ENCODE assay signal across 8 cellular contexts in genomic region chr4:119025916-119026661, GRCh38.
DNase-seq lines count a peak whose midpoint lies in the region; ATAC-seq and TF ChIP-seq lines count a peak whose summit lies in the region.

No MANE protein-coding gene starts in this region.

- H3K27me3 ChIP-seq in A673 (replicated peaks; ENCODE audit: insufficient read depth, low read depth, low read length, poor library complexity) = no peaks in the 10 kb centered on the region
- H3K27me3 ChIP-seq in duodenal mucosa (ENCODE audit: control insufficient read depth in 1 of 2, insufficient read depth in 2 of 2, low read length in 2 of 2) = no peaks in the 10 kb centered on the region
- no peaks in the 10 kb centered on the region for H3K27me3 ChIP-seq in muscle layer of colon (ENCODE audit: control insufficient read depth in 1 of 2, insufficient read depth in 2 of 2, low read length in 2 of 2)
- H3K27me3 ChIP-seq in effector memory CD4-positive, alpha-beta T cell (replicated peaks; ENCODE audit: control insufficient read depth, insufficient read depth, low read length, poor library complexity, severe bottlenecking) = no peaks in the 10 kb centered on the region

- H3K9ac ChIP-seq in duodenal mucosa (ENCODE audit: low read depth in 1 of 2, low read length in 2 of 2) = peak overlapping the region in 1 of 2 donors; percentile 47
- peak overlapping the region; percentile 83 for H3K9ac ChIP-seq in muscle layer of colon (ENCODE audit: low read length)

- H3K27ac ChIP-seq in A673 (ENCODE audit: low read depth, low read length, poor library complexity, severe bottlenecking) (peak overlapping the region; percentile 32), duodenal mucosa (ENCODE audit: low read depth, low read length) (peak overlapping the region; percentile 71), muscle layer of colon (ENCODE audit: low read depth, low read length) (peak overlapping the region; percentile 82)
- H3K27ac ChIP-seq in effector memory CD4-positive, alpha-beta T cell (ENCODE audit: insufficient read depth, low read length, poor library complexity, severe bottlenecking) = no peak overlapping the region

- CTCF ChIA-PET in A673 (lab: Charles Lee) = interaction anchor here (1.1 kb wide), 1 partner anchor 45 kb away, joined by 3 read pairs; no protein-coding TSS in a partner anchor

- peaks cover 2% of the 10 kb centered on the region for H3K27me3 Mint-ChIP-seq in activated T-cell treated with anti-CD3 and anti-CD28 coated beads, Interleukin-2, amount 50 U/mL, for 4 hours (ENCODE audit: low read depth)

- POLR2A ChIA-PET in A673 (lab: Charles Lee; ENCODE audit: low non-redundant PET) = no interaction called here

- H3K36me3 ChIP-seq in A673 (ENCODE audit: insufficient read depth, low read length, poor library complexity, severe bottlenecking) (no peaks in the 10 kb centered on the region), duodenal mucosa (ENCODE audit: control insufficient read depth in 1 of 2, insufficient read depth in 2 of 2, low read length in 2 of 2) (no peaks in the 10 kb centered on the region), muscle layer of colon (ENCODE audit: insufficient read depth, low read length) (peaks cover 20% of the 10 kb centered on the region)
- no peaks in the 10 kb centered on the region for H3K36me3 ChIP-seq in effector memory CD4-positive, alpha-beta T cell (ENCODE audit: control insufficient read depth, insufficient read depth, low read length)

- no peaks in the 10 kb centered on the region for H3K9me3 Mint-ChIP-seq in activated T-cell treated with anti-CD3 and anti-CD28 coated beads, Interleukin-2, amount 50 U/mL, for 4 hours

- no peak for ATAC-seq in activated T-cell treated with anti-CD3 and anti-CD28 coated beads, Interleukin-2, amount 50 U/mL, for 4 hours

- TF ChIP-seq CTCF in A673 (conservative IDR thresholded peaks at IDR 0.05; ENCODE audit: low read depth, low read length) = no peak

- peaks cover 23% of the 10 kb centered on the region for H3K4me1 ChIP-seq in A673 (ENCODE audit: insufficient read depth, low read length, poor library complexity, severe bottlenecking)
- peaks cover 0 to 12% of the 10 kb centered on the region in 2 donors for H3K4me1 ChIP-seq in duodenal mucosa (ENCODE audit: control insufficient read depth in 1 of 2, insufficient read depth in 2 of 2, low read length in 2 of 2)
- H3K4me1 ChIP-seq in muscle layer of colon (ENCODE audit: insufficient read depth, low read length) = peaks cover 46% of the 10 kb centered on the region
- H3K4me1 ChIP-seq in effector memory CD4-positive, alpha-beta T cell (ENCODE audit: control insufficient read depth, insufficient read depth, low read length, poor library complexity, severe bottlenecking) = no peaks in the 10 kb centered on the region

- H3K4me1 Mint-ChIP-seq in activated T-cell treated with anti-CD3 and anti-CD28 coated beads, Interleukin-2, amount 50 U/mL, for 4 hours (ENCODE audit: low read depth) = no peaks in the 10 kb centered on the region

- DNase-seq in A673 (ENCODE audit: low spot score) = peak; percentile 60
- DNase-seq in NCI-H460 (ENCODE audit: extremely low read depth, low read depth) = peak; percentile 76
- no peak for DNase-seq in effector memory CD4-positive, alpha-beta T cell
- DNase-seq in NCI-H510A (lab: John Stamatoyannopoulos, UW) = no peak
- DNase-seq in activated CD8-positive, alpha-beta memory T cell treated with anti-CD3 and anti-CD28 coated beads, Interleukin-2, amount 50 U/mL, for 48 hours = no peak
- DNase-seq in activated T-cell treated with anti-CD3 and anti-CD28 coated beads, Interleukin-2, amount 50 U/mL, for 4 hours = no peak

- H3K9me3 ChIP-seq in A673 (ENCODE audit: low read depth, low read length, poor library complexity, severe bottlenecking) = no peaks in the 10 kb centered on the region
- H3K9me3 ChIP-seq in duodenal mucosa (ENCODE audit: control insufficient read depth in 1 of 2, low read length in 2 of 2) = no peaks in the 10 kb centered on the region
- no peaks in the 10 kb centered on the region for H3K9me3 ChIP-seq in muscle layer of colon (ENCODE audit: low read length)
- H3K9me3 ChIP-seq in effector memory CD4-positive, alpha-beta T cell (ENCODE audit: control insufficient read depth, low read length) = no peaks in the 10 kb centered on the region

- H3K36me3 Mint-ChIP-seq in activated T-cell treated with anti-CD3 and anti-CD28 coated beads, Interleukin-2, amount 50 U/mL, for 4 hours (ENCODE audit: insufficient read depth) = no peaks in the 10 kb centered on the region

- no peak overlapping the region for H3K4me3 Mint-ChIP-seq in activated T-cell treated with anti-CD3 and anti-CD28 coated beads, Interleukin-2, amount 50 U/mL, for 4 hours

- intact Hi-C loops in A673 (cut with micrococcal nuclease; ENCODE audit: unreplicated experiment) = no loop called here

- peak overlapping the region; percentile 2 for H3K4me3 ChIP-seq in A673 (ENCODE audit: low read depth, low read length, poor library complexity, severe bottlenecking)
- peak overlapping the region in 1 of 2 donors; percentile 16 for H3K4me3 ChIP-seq in duodenal mucosa (ENCODE audit: low read depth in 1 of 2, low read length in 2 of 2)
- H3K4me3 ChIP-seq in muscle layer of colon (ENCODE audit: low read depth in 1 of 2, low read length in 2 of 2) = peak overlapping the region; percentile 53 to 65
- H3K4me3 ChIP-seq in effector memory CD4-positive, alpha-beta T cell (ENCODE audit: insufficient read depth, low read depth, low read length, poor library complexity, severe bottlenecking) = no peak overlapping the region

- no TSS peak for BruUV-seq in A673 (replicated peaks; lab: Mats Ljungman, UMichigan)

Comparison
In these comparisons a context has a peak if more than half of its experiments do, and no peak if none do; other contexts are left out.
1. DNase-seq: peak in A673 (single experiment) and NCI-H460 (single experiment); none in effector memory CD4-positive, alpha-beta T cell (0 of 3), NCI-H510A (single experiment), activated CD8-positive, alpha-beta memory T cell treated with anti-CD3 and anti-CD28 coated beads, Interleukin-2, amount 50 U/mL, for 48 hours (single experiment) and activated T-cell treated with anti-CD3 and anti-CD28 coated beads, Interleukin-2, amount 50 U/mL, for 4 hours (single experiment).